8 cellular contexts compared by ENCODE assay signal in the genomic region with DNA sequence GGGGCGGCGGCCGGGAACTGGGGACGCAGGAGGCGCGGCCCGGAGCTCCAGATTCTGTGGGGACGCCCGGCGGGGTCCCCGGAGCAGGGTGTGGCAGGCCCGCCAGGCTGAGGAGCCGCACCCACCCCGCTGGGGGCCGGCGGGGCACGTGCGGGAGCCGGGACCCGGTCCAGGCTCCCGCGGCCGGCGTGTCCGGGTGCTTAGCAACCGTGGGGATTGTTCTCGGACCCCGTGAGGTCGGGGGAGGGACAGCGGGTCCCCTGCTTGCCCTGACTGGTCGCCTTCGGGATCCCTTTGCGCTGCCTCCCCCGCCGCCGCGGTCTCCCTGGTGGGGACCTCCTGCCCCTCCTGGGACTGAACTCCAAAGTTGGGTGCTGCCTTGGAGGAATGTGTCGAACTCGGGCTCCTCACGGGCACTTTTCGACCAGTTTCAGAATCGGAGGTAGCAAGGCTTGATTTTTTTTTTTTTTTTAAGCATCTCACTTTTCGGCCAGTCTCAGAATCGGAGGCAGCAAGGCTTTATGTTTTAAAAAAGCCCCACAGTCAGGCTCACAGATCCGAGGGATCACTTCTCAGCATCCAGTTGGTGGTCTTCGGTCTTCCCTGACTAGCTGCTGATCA. TPM values are rescaled to one million over a fixed set of nuclear protein-coding genes. Genes with fewer than 3 reads are reported as not detected.
DNase-seq lines count a peak whose midpoint lies in the region; ATAC-seq and TF ChIP-seq lines count a peak whose summit lies in the region.

No MANE protein-coding gene starts in this region.

- H4K12ac ChIP-seq in trophoblast cell (ENCODE audit: low read depth, low read length) = peak overlapping the region; percentile 83

- H3K36me3 Mint-ChIP-seq in activated naive CD8-positive, alpha-beta T cell treated with anti-CD3 and anti-CD28 coated beads for 36 hours = peaks cover 2% of the 10 kb centered on the region

- H2BK5ac ChIP-seq in trophoblast cell (ENCODE audit: low read depth, low read length, poor library complexity) = peak overlapping the region; percentile 38

- H3K4me1 Mint-ChIP-seq in activated naive CD8-positive, alpha-beta T cell treated with anti-CD3 and anti-CD28 coated beads for 36 hours = peaks cover 11% of the 10 kb centered on the region

- peaks cover 2% of the 10 kb centered on the region for H3K9me3 Mint-ChIP-seq in activated naive CD8-positive, alpha-beta T cell treated with anti-CD3 and anti-CD28 coated beads for 36 hours

- H3K18ac ChIP-seq in trophoblast cell (ENCODE audit: low read length) = peak overlapping the region; percentile 42

- H3K79me1 ChIP-seq in trophoblast cell (ENCODE audit: low read length) = peaks cover 10% of the 10 kb centered on the region

- peak overlapping the region; percentile 81 for H3K4me3 Mint-ChIP-seq in activated naive CD8-positive, alpha-beta T cell treated with anti-CD3 and anti-CD28 coated beads for 36 hours

- no peak overlapping the region for H3K27ac Mint-ChIP-seq in activated naive CD8-positive, alpha-beta T cell treated with anti-CD3 and anti-CD28 coated beads for 36 hours

- peak; percentile 14 for ATAC-seq in GM18520 (IDR thresholded peaks at IDR 0.05; ENCODE audit: unreplicated experiment)
- peak; percentile 23 for ATAC-seq in HG03066 (IDR thresholded peaks at IDR 0.05; ENCODE audit: low read depth, unreplicated experiment)
- peak; percentile 27 for ATAC-seq in PC-3

- no peaks in the 10 kb centered on the region for H3K9me2 ChIP-seq in PC-3 (replicated peaks; ENCODE audit: low read length)

- H4K20me1 ChIP-seq in PC-3 (ENCODE audit: low read length) = no peaks in the 10 kb centered on the region

- H3K4me1 ChIP-seq in PC-3 (ENCODE audit: insufficient read depth, low read length) = peaks cover 11% of the 10 kb centered on the region; the same call in 1 of the 2 replicates
- H3K4me1 ChIP-seq in cardiac muscle cell (ENCODE audit: low read depth) = peaks cover 8% of the 10 kb centered on the region
- H3K4me1 ChIP-seq in trophoblast cell (ENCODE audit: control insufficient read depth in 1 of 2, insufficient read depth in 2 of 2, low read length in 2 of 2) = peaks cover 0 to 6% of the 10 kb centered on the region in 2 experiments

- H3K23ac ChIP-seq in trophoblast cell (ENCODE audit: low read length) = no peak overlapping the region

- H3K4me3 ChIP-seq in AG09309 (ENCODE audit: control insufficient read depth, low read depth, low read length) (peak overlapping the region; percentile 84), PC-3 (ENCODE audit: low read length) (peak overlapping the region; percentile 80), cardiac muscle cell (peak overlapping the region; percentile 92), trophoblast cell (ENCODE audit: low read depth, low read length) (peak overlapping the region; percentile 85)

- intact Hi-C loops in PC-3 (cut with micrococcal nuclease) = no loop called here

- H2BK12ac ChIP-seq in trophoblast cell (ENCODE audit: low read length) = peak overlapping the region; percentile 3

- no TSS peak for BruUV-seq in PC-3 (replicated peaks; lab: Mats Ljungman, UMichigan)

- H3F3A ChIP-seq in PC-3 (ENCODE audit: low read length, unreplicated experiment) = no peaks in the 10 kb centered on the region

- no peaks in the 10 kb centered on the region for H3K9me3 ChIP-seq in PC-3 (ENCODE audit: low read length)
- H3K9me3 ChIP-seq in cardiac muscle cell (ENCODE audit: low read depth) = no peaks in the 10 kb centered on the region
- no peaks in the 10 kb centered on the region for H3K9me3 ChIP-seq in trophoblast cell (ENCODE audit: insufficient read depth, low read depth, low read length)

- H3K27ac ChIP-seq in PC-3 (ENCODE audit: low read length) (peak overlapping the region; percentile 35), cardiac muscle cell (peak overlapping the region; percentile 78), trophoblast cell (ENCODE audit: low read depth, low read length) (peak overlapping the region; percentile 87)

- peak overlapping the region; percentile 71 for H2BK120ac ChIP-seq in trophoblast cell (ENCODE audit: insufficient read depth, low read length, poor library complexity)

- no CpG with 5 or more reads among the region's 46 CpGs for WGBS in trophoblast cell (ENCODE audit: extremely low coverage, insufficient coverage, insufficient read length)

- DNase-seq in AG09309 (ENCODE audit: low read depth) (no peak), PC-3 (peak; percentile 28), cardiac muscle cell (ENCODE audit: low read depth in 1 of 2, low spot score in 1 of 2) (peak; percentile 48 to 64), trophoblast cell (peak in 1 of 2 donors; percentile 30), HPDE6-E6E7 (ENCODE audit: extremely low spot score) (no peak)
- peak; percentile 65 for DNase-seq in activated naive CD8-positive, alpha-beta T cell treated with anti-CD3 and anti-CD28 coated beads for 36 hours

- H3K36me3 ChIP-seq in PC-3 (ENCODE audit: low read depth, low read length) = no peaks in the 10 kb centered on the region
- no peaks in the 10 kb centered on the region for H3K36me3 ChIP-seq in cardiac muscle cell
- H3K36me3 ChIP-seq in trophoblast cell (ENCODE audit: control insufficient read depth in 1 of 2, insufficient read depth in 2 of 2, low read length in 2 of 2) = peaks cover 0 to 1% of the 10 kb centered on the region in 2 experiments

- peak overlapping the region; percentile 17 for H3K4ac ChIP-seq in trophoblast cell (ENCODE audit: low read depth, low read length)

- H4K91ac ChIP-seq in trophoblast cell (ENCODE audit: low read depth, low read length) = peak overlapping the region; percentile 16

- H3K9ac ChIP-seq in PC-3 (ENCODE audit: low read length) = peak overlapping the region; percentile 87
- H3K9ac ChIP-seq in trophoblast cell (ENCODE audit: low read length) = peak overlapping the region; percentile 39

- H3K27me3 ChIP-seq in PC-3 (ENCODE audit: low read length) (no peaks in the 10 kb centered on the region), cardiac muscle cell (no peaks in the 10 kb centered on the region), trophoblast cell (ENCODE audit: insufficient read depth, low read length) (no peaks in the 10 kb centered on the region)

- peak overlapping the region; percentile 96 for H3K4me2 ChIP-seq in PC-3 (ENCODE audit: low read length)
- H3K4me2 ChIP-seq in trophoblast cell (ENCODE audit: low read length) = peak overlapping the region; percentile 79

- no peak for TF ChIP-seq CTCF in AG09309 (IDR thresholded peaks at IDR 0.05; ENCODE audit: control insufficient read depth, insufficient read depth, low read depth, low read length, missing control alignments)
- no peak for TF ChIP-seq CTCF in PC-3 (conservative IDR thresholded peaks at IDR 0.05; ENCODE audit: low read depth, low read length)
- TF ChIP-seq CTCF in cardiac muscle cell (IDR thresholded peaks at IDR 0.05; ENCODE audit: low read depth, low read length) = no peak

- peak overlapping the region; percentile 50 for H4K8ac ChIP-seq in trophoblast cell (ENCODE audit: low read depth, low read length)

- no peaks in the 10 kb centered on the region for H3K27me3 Mint-ChIP-seq in activated naive CD8-positive, alpha-beta T cell treated with anti-CD3 and anti-CD28 coated beads for 36 hours

- POLR2A ChIA-PET in PC-3 (lab: Charles Lee; ENCODE audit: unreplicated experiment) = interaction anchor here (0.5 to 1.2 kb wide), 7 partner anchors 43 to 411 kb away, joined by 3 to 12 read pairs (median 10); a partner anchor contains a TSS

- H3K79me2 ChIP-seq in PC-3 (ENCODE audit: low read length) (peaks cover 6% of the 10 kb centered on the region; the same call in 1 of the 2 replicates), trophoblast cell (ENCODE audit: control insufficient read depth, insufficient read depth, low read length, poor library complexity) (peaks cover 7% of the 10 kb centered on the region)

- H2AK5ac ChIP-seq in trophoblast cell (ENCODE audit: low read length) = no peak overlapping the region

- peak overlapping the region; percentile 86 for H3K14ac ChIP-seq in trophoblast cell (ENCODE audit: low read length)

- CTCF ChIA-PET in PC-3 (lab: Charles Lee) = interaction anchor here (0.6 to 1.3 kb wide), 4 partner anchors 47 to 310 kb away, joined by 3 to 14 read pairs (median 8); a partner anchor contains a TSS

- H2AFZ ChIP-seq in PC-3 (ENCODE audit: low read length) (peak overlapping the region; percentile 90), trophoblast cell (ENCODE audit: insufficient read depth, low read length, poor library complexity) (peak overlapping the region; percentile 97)

RNA-seq across cellular contexts. Expression of a gene that starts 0.5 kb away (rescaled TPM):
- total RNA-seq in PC-3 (2014; rRNA removed) = 9.6 and 9.9 TPM in 2 replicates
- total RNA-seq in activated naive CD8-positive, alpha-beta T cell treated with anti-CD3 and anti-CD28 coated beads for 36 hours = 1 to 10 TPM; 8.4 to 9.0 TPM
- total RNA-seq in cardiac muscle cell = 12.6 and 13.4 TPM in 2 replicates
- polyA plus RNA-seq in cardiac muscle cell = 3.5 and 6.7 TPM in 2 replicates
- polyA plus RNA-seq in trophoblast cell (2013) = 14.8 and 16.1 TPM in 2 replicates

RNA-seq across cellular contexts. Expression of a gene that starts 46.7 kb away (rescaled TPM):
- 18.6 and 28.5 TPM in 2 replicates for total RNA-seq in PC-3 (2014; rRNA removed)
- total RNA-seq in activated naive CD8-positive, alpha-beta T cell treated with anti-CD3 and anti-CD28 coated beads for 36 hours = 10 to 100 TPM; 20.0 to 21.1 TPM
- 17.8 and 36.5 TPM in 2 replicates for total RNA-seq in cardiac muscle cell
- 18.5 and 22.3 TPM in 2 replicates for polyA plus RNA-seq in cardiac muscle cell
- 30.3 and 35.6 TPM in 2 replicates for polyA plus RNA-seq in trophoblast cell (2013)

RNA-seq across cellular contexts. Expression of a gene that starts 54.3 kb away (rescaled TPM):
- total RNA-seq in PC-3 (2014; rRNA removed) (15.7 and 16.5 TPM in 2 replicates), cardiac muscle cell (30.4 and 36.5 TPM in 2 replicates)
- 10 to 100 TPM; 57.7 to 64.5 TPM for total RNA-seq in activated naive CD8-positive, alpha-beta T cell treated with anti-CD3 and anti-CD28 coated beads for 36 hours
- 35.2 and 56.2 TPM in 2 replicates for polyA plus RNA-seq in cardiac muscle cell
- polyA plus RNA-seq in trophoblast cell (2013) = 107 and 108 TPM in 2 replicates

Comparison
In these comparisons a context has a peak if more than half of its experiments do, and no peak if none do; other contexts are left out.
1. DNase-seq: peak in PC-3 (single experiment), activated naive CD8-positive, alpha-beta T cell treated with anti-CD3 and anti-CD28 coated beads for 36 hours (single experiment) and cardiac muscle cell (2 of 2); none in AG09309 (single experiment) and HPDE6-E6E7 (single experiment).
2. H3K27ac ChIP-seq: peak in every context shown above with its lines; median percentile 87 in trophoblast cell; 78 in cardiac muscle cell; 35 in PC-3.
3. Peak in every context shown above with its lines, with median percentiles within 50 percentile points of each other: H3K4me3 ChIP-seq and ATAC-seq.